In the genomic region with DNA sequence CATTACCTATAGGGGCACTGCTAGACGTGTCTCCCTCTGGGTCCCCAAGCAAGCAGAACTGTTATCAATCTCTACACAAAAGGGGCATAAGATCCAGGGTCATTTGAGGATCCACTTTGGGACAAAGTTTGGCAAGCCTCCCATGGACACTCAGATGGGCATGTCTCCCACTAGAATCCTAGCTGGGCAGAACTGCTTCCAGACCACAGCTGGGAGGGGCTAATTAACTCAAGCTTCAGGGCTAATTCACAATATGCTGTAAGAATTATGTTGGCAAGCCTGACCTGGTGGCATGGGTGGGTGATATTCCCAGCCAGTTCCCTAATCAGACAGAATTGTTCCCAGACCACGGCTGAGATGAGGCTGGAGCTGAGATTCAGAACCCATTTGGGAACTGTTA, we compare ENCODE assay signal across 26 cellular contexts.
"Had no signal": no experiment of that assay in that cellular context is flagged by ENCODE, and none has a peak within 500 bp of the region (broad histone marks: within the 10 kb centered on the region; RNA-seq: fewer than 3 reads in every experiment).

No MANE protein-coding gene starts in this region.

- ATAC-seq: left colon; left lung; mucosa of descending colon; naive thymus-derived CD8-positive, alpha-beta T cell; pancreas; stimulated activated naive B cell treated with anti-CD40 and anti-IgM and Interleukin-4, amounts not matched to agents 10 μg/mL and 1 μg/mL and 100 μg/mL, for 72 hours; stimulated activated naive CD8-positive, alpha-beta T cell treated with anti-CD3 and anti-CD28 coated beads, Interleukin-15, Interleukin-2, amounts not matched to agents 100 U/mL and 50 U/mL, for 24 hours had no signal

- H3K36me3 ChIP-seq: left lung, pancreas, prostate gland, stomach, thyroid gland, transverse colon, upper lobe of left lung, vagina had no signal

- H3K9me3 ChIP-seq: pancreas, prostate gland, testis, thyroid gland, vagina had no signal

- H3K27ac ChIP-seq: left lung, pancreas, prostate gland, skin epidermis, stomach, testis, thyroid gland, transverse colon, upper lobe of left lung, vagina had no signal

- DNase-seq: hypothalamus; immature natural killer cell; kidney; left colon; left lung; midbrain; mucosa of descending colon; naive thymus-derived CD8-positive, alpha-beta T cell; nucleus accumbens; pancreas; posterior cingulate gyrus; retina; stimulated activated CD4-positive, alpha-beta T cell treated with anti-CD3 and anti-CD28 coated beads, Interleukin-12 subunit alpha, Interleukin-12 subunit beta, amount 100 ng/mL, for 4 hours; stimulated activated CD4-positive, alpha-beta T cell treated with anti-CD3 and anti-CD28 coated beads, Interleukin-15, amount 100 ng/mL, for 24 hours; stimulated activated CD4-positive, alpha-beta T cell treated with anti-CD3 and anti-CD28 coated beads, Interleukin-2, amount 100 ng/mL, for 24 hours; stimulated activated CD4-positive, alpha-beta T cell treated with anti-CD3 and anti-CD28 coated beads, Interleukin-4, amount 100 ng/mL, for 1 hour; stimulated activated naive B cell treated with anti-CD40 and anti-IgM and Interleukin-4, amounts not matched to agents 10 μg/mL and 1 μg/mL and 100 μg/mL, for 72 hours; stimulated activated naive CD8-positive, alpha-beta T cell treated with anti-CD3 and anti-CD28 coated beads, Interleukin-15, Interleukin-2, amounts not matched to agents 100 U/mL and 50 U/mL, for 24 hours; stomach; testis; thyroid gland; transverse colon; upper lobe of left lung had no signal

- H3K27me3 ChIP-seq: left lung, pancreas, stomach, testis, thyroid gland, transverse colon, upper lobe of left lung, vagina had no signal

- H3K4me1 ChIP-seq: left lung, pancreas, prostate gland, stomach, testis, thyroid gland, transverse colon, upper lobe of left lung, vagina had no signal

- H3K4me3 ChIP-seq: left lung, mucosa of descending colon, pancreas, prostate gland, skin epidermis, stomach, testis, thyroid gland, transverse colon, upper lobe of left lung, vagina had no signal
